ENCODE assay signal across 24 cellular contexts in genomic region chr1:228497817-228498216, GRCh38.
"Had no signal": no experiment of that assay in that cellular context is flagged by ENCODE, and none has a peak within 500 bp of the region (broad histone marks: within the 10 kb centered on the region; RNA-seq: fewer than 3 reads in every experiment).

No MANE protein-coding gene starts in this region.

- H3K27me3 Mint-ChIP-seq: activated naive CD8-positive, alpha-beta T cell; activated T-cell treated with anti-CD3 and anti-CD28 coated beads, Interleukin-2, amount 50 U/mL, for 24 hours; brain had no signal

- H3K4me3 ChIP-seq: SK-N-MC had no signal

- ATAC-seq: HepG2, WTC11 had no signal

- H3K9me3 Mint-ChIP-seq: activated naive CD4-positive, alpha-beta T cell treated with anti-CD3 and anti-CD28 coated beads for 36 hours; activated T-cell treated with anti-CD3 and anti-CD28 coated beads, Interleukin-2, amount 50 U/mL, for 24 hours; activated T-helper 1 cell treated with anti-CD3 and anti-CD28 coated beads, Interleukin-12 subunit alpha, Interleukin-12 subunit beta, Interleukin-2, Interleukin-4 antibody, amounts not matched to agents 30 ng/mL and 10 ng/mL and 1 ng/mL, durations not matched to agents 14 hours and 24 hours and 36 hours; brain; WTC11 had no signal

- H3K4me3 Mint-ChIP-seq: activated naive CD4-positive, alpha-beta T cell treated with anti-CD3 and anti-CD28 coated beads for 36 hours; activated naive CD8-positive, alpha-beta T cell; activated T-cell treated with anti-CD3 and anti-CD28 coated beads, Interleukin-2, amount 50 U/mL, for 24 hours; activated T-helper 1 cell treated with anti-CD3 and anti-CD28 coated beads, Interleukin-12 subunit alpha, Interleukin-12 subunit beta, Interleukin-2, Interleukin-4 antibody, amounts not matched to agents 30 ng/mL and 10 ng/mL and 1 ng/mL, durations not matched to agents 14 hours and 24 hours and 36 hours; brain; WTC11 had no signal

- DNase-seq: activated CD4-positive, alpha-beta T cell treated with anti-CD3 and anti-CD28 coated beads for 48 hours; activated CD4-positive, alpha-beta T cell treated with anti-CD3 and anti-CD28 coated beads, Interleukin-2, amount 50 U/mL, for 4 hours; activated CD4-positive, CD25-positive, alpha-beta regulatory T cell treated with anti-CD3 and anti-CD28 coated beads, Interleukin-2, amount 50 U/mL, for 72 hours; activated gamma-delta T cell; activated naive CD4-positive, alpha-beta T cell treated with anti-CD3 and anti-CD28 coated beads for 36 hours; activated T-cell treated with anti-CD3 and anti-CD28 coated beads, Interleukin-2, amount 50 U/mL, for 24 hours; amygdala; cerebellar nuclear complex; Karpas-422; MM.1S; NCI-H1105 treated with DMSO at 0.1 percent for 48 hours; NCI-H1436 treated with DMSO at 0.1 percent for 48 hours; NCI-H187; NCI-H2171; NCI-H2227 treated with DMSO at 0.1 percent for 48 hours; NCI-H526; NCI-H774; T-helper 1 cell had no signal

- H3K27ac ChIP-seq: SK-N-MC had no signal

- H3K27ac Mint-ChIP-seq: activated naive CD4-positive, alpha-beta T cell treated with anti-CD3 and anti-CD28 coated beads for 36 hours; activated naive CD8-positive, alpha-beta T cell; activated T-cell treated with anti-CD3 and anti-CD28 coated beads, Interleukin-2, amount 50 U/mL, for 24 hours; activated T-helper 1 cell treated with anti-CD3 and anti-CD28 coated beads, Interleukin-12 subunit alpha, Interleukin-12 subunit beta, Interleukin-2, Interleukin-4 antibody, amounts not matched to agents 30 ng/mL and 10 ng/mL and 1 ng/mL, durations not matched to agents 14 hours and 24 hours and 36 hours; WTC11 had no signal
